ENCODE assay signal across 12 cellular contexts in the genomic region with DNA sequence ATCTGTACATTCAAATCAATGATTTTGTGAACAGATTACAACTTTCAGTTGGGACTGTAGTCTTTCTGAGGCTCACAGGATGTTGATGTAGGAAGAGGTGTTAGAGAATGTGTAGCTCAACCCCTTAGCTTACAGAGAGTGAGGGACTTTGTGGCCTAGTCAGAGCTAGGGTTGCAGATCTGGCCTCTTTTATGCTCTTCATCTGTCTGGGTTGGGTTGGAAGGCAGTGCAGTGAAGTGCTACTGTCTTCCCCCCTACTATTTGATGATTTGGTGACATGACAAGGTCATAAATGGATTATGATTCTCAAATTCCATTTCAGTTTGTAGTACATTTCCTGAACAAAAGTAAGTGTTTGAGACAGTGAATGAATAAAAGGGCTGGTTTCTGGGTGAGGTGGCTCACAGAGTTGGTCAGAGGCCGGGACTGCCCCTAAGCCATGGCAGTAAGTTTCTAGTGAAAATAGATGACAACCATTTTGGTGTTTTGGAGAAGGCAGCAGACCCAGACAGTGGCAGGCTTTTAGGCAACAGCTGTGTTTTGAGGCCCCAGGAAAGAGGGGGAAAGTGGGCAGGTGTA. TPM values are rescaled to one million over a fixed set of nuclear protein-coding genes. Genes with fewer than 3 reads are reported as not detected.
DNase-seq lines count a peak whose midpoint lies in the region; ATAC-seq, FAIRE-seq and TF ChIP-seq lines count a peak whose summit lies in the region.
"Had no signal": no experiment of that assay in that cellular context is flagged by ENCODE, and none has a peak within 500 bp of the region (broad histone marks: within the 10 kb centered on the region; RNA-seq: fewer than 3 reads in every experiment).

No MANE protein-coding gene starts in this region.

- peaks cover 92% of the 10 kb centered on the region for H4K20me1 ChIP-seq in HepG2 (ENCODE audit: insufficient read depth, low read length)

- H3K36me3 Mint-ChIP-seq in HFFc6 (ENCODE audit: low read depth): peaks cover 26% of the 10 kb centered on the region
- H3K36me3 Mint-ChIP-seq in activated CD8-positive, alpha-beta T cell treated with anti-CD3 and anti-CD28 coated beads, Interleukin-2, amount 10 ng/mL, durations not matched to agents 7 days and 5 days (ENCODE audit: low read depth): peaks cover 60% of the 10 kb centered on the region

- no peak for DNase-seq in A673 (ENCODE audit: low spot score)
- peak; percentile 30 for DNase-seq in HFFc6
- peak; percentile 57 for DNase-seq in activated CD8-positive, alpha-beta T cell treated with anti-CD3 and anti-CD28 coated beads, Interleukin-2, amount 10 ng/mL, durations not matched to agents 7 days and 5 days
- DNase-seq in HepG2 (ENCODE audit: low spot score): no peak
- no peak for DNase-seq in NCI-H446 (lab: John Stamatoyannopoulos, UW)
- no peak for DNase-seq in NCI-H128 (lab: John Stamatoyannopoulos, UW; ENCODE audit: unreplicated experiment)
- no peak for DNase-seq in tibial artery
- DNase-seq: lower lobe of right lung, RPMI8226, small intestine had no signal

- no peaks in the 10 kb centered on the region for H3K27me3 Mint-ChIP-seq in HFFc6 (ENCODE audit: insufficient read depth)
- no peaks in the 10 kb centered on the region for H3K27me3 Mint-ChIP-seq in activated CD8-positive, alpha-beta T cell treated with anti-CD3 and anti-CD28 coated beads, Interleukin-2, amount 10 ng/mL, durations not matched to agents 7 days and 5 days (ENCODE audit: low read depth)

- CTCF ChIA-PET in A673 (lab: Charles Lee) (no interaction called here), HepG2 (lab: Yijun Ruan, JAX; ENCODE audit: low intra/inter-chr PET ratio, low total read pairs) (no interaction called here)
- CTCF ChIA-PET in activated CD8-positive, alpha-beta T cell treated with anti-CD3 and anti-CD28 coated beads, Interleukin-2, amount 10 ng/mL, durations not matched to agents 7 days and 5 days (lab: Charles Lee): interaction anchor here (0.6 to 2.7 kb wide), 7 partner anchors 9 to 300 kb away, joined by 3 to 21 read pairs (median 7); no protein-coding TSS in a partner anchor

- BruUV-seq in A673 (replicated peaks; lab: Mats Ljungman, UMichigan) (no TSS peak), HepG2 (replicated peaks; lab: Mats Ljungman, UMichigan) (no TSS peak)

- TF ChIP-seq CTCF in A673 (conservative IDR thresholded peaks at IDR 0.05; ENCODE audit: low read depth, low read length) (no peak), HFFc6 (IDR thresholded peaks at IDR 0.05) (no peak), HepG2 (CRISPR knock-in tag; IDR thresholded peaks at IDR 0.05) (no peak), tibial artery (IDR thresholded peaks at IDR 0.05) (no peak)

- no peak for TF ChIP-seq EP300 in HepG2 (IDR thresholded peaks at IDR 0.05; ENCODE audit: low read depth in 2 of 2, low read length in 2 of 2)
- no peak for TF ChIP-seq EP300 in HepG2 (CRISPR knock-in tag; IDR thresholded peaks at IDR 0.05; ENCODE audit: borderline replicate concordance)

- peaks cover 5% of the 10 kb centered on the region; the same call in 1 of the 2 replicates for H3K9me3 Mint-ChIP-seq in HFFc6
- no peaks in the 10 kb centered on the region for H3K9me3 Mint-ChIP-seq in activated CD8-positive, alpha-beta T cell treated with anti-CD3 and anti-CD28 coated beads, Interleukin-2, amount 10 ng/mL, durations not matched to agents 7 days and 5 days (ENCODE audit: insufficient read depth)

- H3K4me3 ChIP-seq in A673 (ENCODE audit: low read depth, low read length, poor library complexity, severe bottlenecking): no peak overlapping the region
- H3K4me3 ChIP-seq in HepG2 (replicated peaks in 1 of 3; ENCODE audit: insufficient read depth in 1 of 3, low read depth in 2 of 3, low read length in 3 of 3): no peak overlapping the region
- H3K4me3 ChIP-seq in tibial artery: no peak overlapping the region
- H3K4me3 ChIP-seq: lower lobe of right lung had no signal

- no peak for FAIRE-seq in HepG2 (lab: Jason Lieb, UNC)
- FAIRE-seq: small intestine, urothelium cell line had no signal

- H3K27me3 ChIP-seq in A673 (replicated peaks; ENCODE audit: insufficient read depth, low read depth, low read length, poor library complexity) (no peaks in the 10 kb centered on the region), HepG2 (ENCODE audit: control insufficient read depth in 1 of 2, insufficient read depth in 2 of 2, low read length in 2 of 2) (no peaks in the 10 kb centered on the region), tibial artery (no peaks in the 10 kb centered on the region)

- TF ChIP-seq RAD21 in HepG2 (CRISPR knock-in tag; IDR thresholded peaks at IDR 0.05): no peak

- TF ChIP-seq POLR2A in HepG2 (IDR thresholded peaks at IDR 0.05; ENCODE audit: insufficient read depth in 1 of 2, low read depth in 2 of 2, low read length in 2 of 2): no peak

- H3K4me1 Mint-ChIP-seq in HFFc6 (ENCODE audit: low read depth): peaks cover 64% of the 10 kb centered on the region
- H3K4me1 Mint-ChIP-seq in activated CD8-positive, alpha-beta T cell treated with anti-CD3 and anti-CD28 coated beads, Interleukin-2, amount 10 ng/mL, durations not matched to agents 7 days and 5 days (ENCODE audit: low read depth): peaks cover 82% of the 10 kb centered on the region

- peak overlapping the region; percentile 80 for H3K27ac Mint-ChIP-seq in HFFc6
- peak overlapping the region; percentile 90 for H3K27ac Mint-ChIP-seq in activated CD8-positive, alpha-beta T cell treated with anti-CD3 and anti-CD28 coated beads, Interleukin-2, amount 10 ng/mL, durations not matched to agents 7 days and 5 days

- intact Hi-C loops in A673 (cut with micrococcal nuclease; ENCODE audit: unreplicated experiment) (no loop called here), HepG2 (cut with micrococcal nuclease; ENCODE audit: unreplicated experiment) (no loop called here), tibial artery (cut with DNase I; ENCODE audit: low total_unique reads) (no loop called here)

- peaks cover 3% of the 10 kb centered on the region for H3K36me3 ChIP-seq in A673 (ENCODE audit: insufficient read depth, low read length, poor library complexity, severe bottlenecking)
- H3K36me3 ChIP-seq in HepG2 (replicated peaks in 1 of 2; ENCODE audit: control insufficient read depth in 1 of 2, insufficient read depth in 2 of 2, low read length in 2 of 2): peaks cover 8 to 35% of the 10 kb centered on the region in 2 experiments
- no peaks in the 10 kb centered on the region for H3K36me3 ChIP-seq in tibial artery
- H3K36me3 ChIP-seq: lower lobe of right lung had no signal

- POLR2A ChIA-PET in A673 (lab: Charles Lee; ENCODE audit: low non-redundant PET): no interaction called here
- POLR2A ChIA-PET in activated CD8-positive, alpha-beta T cell treated with anti-CD3 and anti-CD28 coated beads, Interleukin-2, amount 10 ng/mL, durations not matched to agents 7 days and 5 days (lab: Charles Lee): interaction anchor here (0.7 to 3.9 kb wide), 4 partner anchors 9 to 20 kb away, joined by 3 to 38 read pairs (median 10); partner anchors contain the start of gene MAP4K4
- POLR2A ChIA-PET in HepG2 (lab: Yijun Ruan, JAX): interaction anchor here (0.7 to 2.4 kb wide), 2 partner anchors 12 to 22 kb away, joined by 3 to 10 read pairs; partner anchors contain the start of gene MAP4K4

- no peak overlapping the region for H3K9ac ChIP-seq in HepG2 (ENCODE audit: insufficient read depth, low read depth, low read length)

- H3K9me3 ChIP-seq in A673 (ENCODE audit: low read depth, low read length, poor library complexity, severe bottlenecking): no peaks in the 10 kb centered on the region
- no peaks in the 10 kb centered on the region for H3K9me3 ChIP-seq in HepG2 (ENCODE audit: low read length)
- no peaks in the 10 kb centered on the region for H3K9me3 ChIP-seq in tibial artery
- H3K9me3 ChIP-seq: lower lobe of right lung had no signal

- H3K27ac ChIP-seq in A673 (ENCODE audit: low read depth, low read length, poor library complexity, severe bottlenecking): peak overlapping the region; percentile 7
- no peak overlapping the region for H3K27ac ChIP-seq in HepG2 (ENCODE audit: extremely low read length, insufficient read depth, low read length)
- H3K27ac ChIP-seq in tibial artery: no peak overlapping the region
- H3K27ac ChIP-seq: lower lobe of right lung had no signal

- H3K4me1 ChIP-seq in A673 (ENCODE audit: insufficient read depth, low read length, poor library complexity, severe bottlenecking): peaks cover 27% of the 10 kb centered on the region
- peaks cover 85% of the 10 kb centered on the region for H3K4me1 ChIP-seq in HepG2 (ENCODE audit: insufficient read depth, low read length)
- peaks cover 0 to 57% (median 15%) of the 10 kb centered on the region in 4 donors for H3K4me1 ChIP-seq in tibial artery

- H3K4me2 ChIP-seq in HepG2 (ENCODE audit: low read depth, low read length): no peak overlapping the region

- in situ Hi-C loops in HepG2 (cut with HindIII; ENCODE audit: extremely low pct_ligation_motif_present, low pct_unique_long_range_greater_than_20kb): no loop called here

- ATAC-seq in activated CD8-positive, alpha-beta T cell treated with anti-CD3 and anti-CD28 coated beads, Interleukin-2, amount 10 ng/mL, durations not matched to agents 7 days and 5 days: peak; percentile 90
- ATAC-seq in HepG2 (peak; percentile 57), HG03565 (IDR thresholded peaks at IDR 0.05; ENCODE audit: unreplicated experiment) (no peak)

- 100% methylated on average over 1 of the region's 1 CpG for WGBS in HepG2 (ENCODE audit: low lambda C conversion rate)

- no peak overlapping the region for H2AFZ ChIP-seq in HepG2 (ENCODE audit: low read length)

- peak overlapping the region; percentile 42 for H3K4me3 Mint-ChIP-seq in HFFc6
- peak overlapping the region; percentile 34 for H3K4me3 Mint-ChIP-seq in activated CD8-positive, alpha-beta T cell treated with anti-CD3 and anti-CD28 coated beads, Interleukin-2, amount 10 ng/mL, durations not matched to agents 7 days and 5 days

- H3K79me2 ChIP-seq in HepG2 (ENCODE audit: insufficient read depth, low read length): peaks cover 97% of the 10 kb centered on the region

RNA-seq across cellular contexts. Expression of gene MAP4K4, which starts 21.6 kb away (rescaled TPM):
- total RNA-seq in A673 (2021) (154 and 157 TPM in 2 replicates), HepG2 (2016; rRNA removed; fragmentation: Illumina TruSeq; extraction: Trizol) (264 and 301 TPM in 2 replicates)
- 100 to 1,000 TPM; 103 to 124 (median 121) TPM for total RNA-seq in HFFc6 (2021; fragmentation: NEBNext Ultra II Directional; extraction: Animal tissue kit (Norgen Biotek cat#: 25700))
- total RNA-seq in activated CD8-positive, alpha-beta T cell treated with anti-CD3 and anti-CD28 coated beads, Interleukin-2, amount 10 ng/mL, durations not matched to agents 7 days and 5 days: 10 to 100 TPM; 90.2 to 92.2 TPM
- total RNA-seq in HepG2 (2016; cell fraction: cytosol; rRNA removed; fragmentation: Illumina TruSeq; extraction: Trizol; ENCODE audit: low read depth): 62.1 and 62.9 TPM in 2 replicates
- total RNA-seq in HepG2 (2016; cell fraction: insoluble cytoplasmic fraction; rRNA removed; fragmentation: Illumina TruSeq; extraction: Trizol): 264 and 269 TPM in 2 replicates
- 200 and 238 TPM in 2 replicates for total RNA-seq in HepG2 (2016; cell fraction: membrane; rRNA removed; fragmentation: Illumina TruSeq; extraction: Trizol)
- 292 and 308 TPM in 2 replicates for total RNA-seq in HepG2 (2016; cell fraction: nucleus; rRNA removed; fragmentation: Illumina TruSeq; extraction: Trizol)
- polyA plus RNA-seq in HepG2 (2011; rRNA removed): 101 and 105 TPM in 2 replicates
- 67.0 and 72.8 TPM in 2 replicates for polyA plus RNA-seq in HepG2 (2011; cell fraction: cytosol; rRNA removed)
- polyA plus RNA-seq in HepG2 (2011; cell fraction: nucleus; rRNA removed): 261 and 287 TPM in 2 replicates
- 138 and 155 TPM in 2 replicates for polyA plus RNA-seq in HepG2 (2012)
- 48.8 and 52.9 TPM in 2 replicates for polyA plus RNA-seq in HepG2 (2016; cell fraction: cytosol; fragmentation: Illumina TruSeq; extraction: Trizol; ENCODE audit: low read depth)
- polyA plus RNA-seq in HepG2 (2016; cell fraction: insoluble cytoplasmic fraction; fragmentation: Illumina TruSeq; extraction: Trizol; ENCODE audit: low read depth): 269 and 298 TPM in 2 replicates
- polyA plus RNA-seq in HepG2 (2016; cell fraction: membrane; fragmentation: Illumina TruSeq; extraction: Trizol; ENCODE audit: low read depth): 137 and 163 TPM in 2 replicates
- polyA plus RNA-seq in HepG2 (2016; cell fraction: nucleus; fragmentation: Illumina TruSeq; extraction: Trizol; ENCODE audit: insufficient read depth, low read depth): 298 and 312 TPM in 2 replicates
- 84.0 and 279 TPM in 2 replicates for polyA minus RNA-seq in HepG2 (2011; rRNA and poly(A)+ RNA removed; ENCODE audit: low replicate concordance)
- 99.4 and 99.7 TPM in 2 replicates for polyA minus RNA-seq in HepG2 (2011; cell fraction: cytosol; rRNA and poly(A)+ RNA removed)
- 680 and 703 TPM in 2 replicates for polyA minus RNA-seq in HepG2 (2011; cell fraction: nucleus; rRNA and poly(A)+ RNA removed)

Comparison
In these comparisons a context has a peak if more than half of its experiments do, and no peak if none do; other contexts are left out.
1. DNase-seq: peak in HFFc6 (single experiment) and activated CD8-positive, alpha-beta T cell treated with anti-CD3 and anti-CD28 coated beads, Interleukin-2, amount 10 ng/mL, durations not matched to agents 7 days and 5 days (single experiment); none in A673 (single experiment), HepG2 (single experiment), NCI-H446 (0 of 2), NCI-H128 (single experiment) and tibial artery (0 of 2).